Comparison of ENCODE assay signal across 11 cellular contexts in the genomic region with DNA sequence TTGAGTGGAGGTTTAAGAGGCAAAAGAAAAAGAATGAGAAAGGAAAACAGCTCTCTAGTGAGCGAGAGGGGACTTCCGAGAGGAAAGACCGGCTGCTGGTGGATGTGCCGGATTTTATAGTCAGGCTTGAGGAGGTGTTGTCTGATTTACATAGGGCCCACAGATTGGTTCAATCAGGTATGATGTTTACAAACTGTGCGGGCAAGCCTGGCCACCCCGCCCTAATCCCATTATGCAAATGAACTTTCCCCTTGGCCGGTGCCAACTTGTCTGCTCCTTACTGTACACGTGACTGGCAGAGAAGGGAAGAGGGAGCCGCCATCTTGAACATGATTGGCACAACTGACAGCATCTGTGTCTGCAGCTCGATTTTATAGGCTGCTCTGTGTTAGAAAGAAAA. TPM values are rescaled to one million over a fixed set of nuclear protein-coding genes. Genes with fewer than 3 reads are reported as not detected.
A peak's percentile ranks its signal among the peaks of the same experiment; 100 is the strongest.
DNase-seq lines count a peak whose midpoint lies in the region; ATAC-seq and TF ChIP-seq lines count a peak whose summit lies in the region.
"Had no signal": no experiment of that assay in that cellular context is flagged by ENCODE, and none has a peak within 500 bp of the region (broad histone marks: within the 10 kb centered on the region; RNA-seq: fewer than 3 reads in every experiment).

No MANE protein-coding gene starts in this region.

- H3K4me2 ChIP-seq in GM23248 (ENCODE audit: unreplicated experiment) = no peak overlapping the region

- peaks cover 14% of the 10 kb centered on the region for H3K27me3 Mint-ChIP-seq in activated naive CD8-positive, alpha-beta T cell treated with anti-CD3 and anti-CD28 coated beads, Interleukin-2, amount 50 U/mL, for 24 hours

- no peak for TF ChIP-seq CTCF in prostate gland (IDR thresholded peaks at IDR 0.05)

- no peak overlapping the region for H3K9ac ChIP-seq in GM23248
- H3K9ac ChIP-seq in adipocyte (ENCODE audit: low read length) = no peak overlapping the region

- H3K4me3 Mint-ChIP-seq in activated naive CD8-positive, alpha-beta T cell treated with anti-CD3 and anti-CD28 coated beads, Interleukin-2, amount 50 U/mL, for 24 hours = no peak overlapping the region
- H3K4me3 Mint-ChIP-seq: activated T-cell treated with anti-CD3 and anti-CD28 coated beads, Interleukin-2, amount 50 U/mL, for 4 hours; T-cell had no signal

- no peaks in the 10 kb centered on the region for H3K4me1 ChIP-seq in GM23248 (ENCODE audit: insufficient read depth)
- no peaks in the 10 kb centered on the region for H3K4me1 ChIP-seq in adipocyte (ENCODE audit: control insufficient read depth, insufficient read depth, low read length)
- H3K4me1 ChIP-seq in prostate gland (replicated peaks) = no peaks in the 10 kb centered on the region

- intact Hi-C loops in prostate gland (cut with DNase I) = no loop called here

- no peaks in the 10 kb centered on the region for H3F3A ChIP-seq in GM23248 (ENCODE audit: insufficient read depth)

- H3K36me3 ChIP-seq in GM23248 (ENCODE audit: low read depth) (no peaks in the 10 kb centered on the region), adipocyte (ENCODE audit: control insufficient read depth, insufficient read depth, low read length, severe bottlenecking) (no peaks in the 10 kb centered on the region), prostate gland (no peaks in the 10 kb centered on the region)

- H3K27me3 ChIP-seq in GM23248 (replicated peaks; ENCODE audit: insufficient read depth) (no peaks in the 10 kb centered on the region; the same call in 1 of the 2 replicates), adipocyte (replicated peaks; ENCODE audit: control insufficient read depth, insufficient read depth, low read length) (peaks cover 50% of the 10 kb centered on the region), prostate gland (replicated peaks; ENCODE audit: insufficient read depth) (no peaks in the 10 kb centered on the region)

- peak; percentile 10 for DNase-seq in GM23248
- peak; percentile 99 for DNase-seq in NCI-H2196 treated with DMSO at 0.1 percent for 48 hours (lab: John Stamatoyannopoulos, UW; ENCODE audit: unreplicated experiment)
- peak; percentile 17 for DNase-seq in adipocyte (ENCODE audit: low read depth)
- DNase-seq in prostate gland (ENCODE audit: low spot score) = peak; percentile 49
- no peak for DNase-seq in activated naive CD8-positive, alpha-beta T cell treated with anti-CD3 and anti-CD28 coated beads, Interleukin-2, amount 50 U/mL, for 24 hours
- DNase-seq in activated naive CD4-positive, alpha-beta T cell treated with anti-CD3 and anti-CD28 coated beads, Interleukin-2, amount 50 U/mL, for 16 hours = no peak
- DNase-seq in G401 (ENCODE audit: low spot score) = no peak
- DNase-seq: activated T-cell treated with anti-CD3 and anti-CD28 coated beads, Interleukin-2, amount 50 U/mL, for 4 hours; T-cell had no signal

- no peaks in the 10 kb centered on the region for H4K20me1 ChIP-seq in GM23248 (ENCODE audit: insufficient read depth)

- WGBS in GM23248 (ENCODE audit: low coverage in 1 of 2, low lambda C conversion rate in 2 of 2, missing lambda C conversion rate in 2 of 2), 2 experiments = 10 to 11% methylated on average over 10 of the region's 10 CpGs
- 20% methylated on average over 10 of the region's 10 CpGs for WGBS in prostate gland

- H3K79me2 ChIP-seq in GM23248 (ENCODE audit: insufficient read depth) = no peaks in the 10 kb centered on the region

- H3K9me2 ChIP-seq in GM23248 (ENCODE audit: insufficient read depth) = no peaks in the 10 kb centered on the region

- no peaks in the 10 kb centered on the region for H3K9me3 ChIP-seq in GM23248 (ENCODE audit: low read depth)
- H3K9me3 ChIP-seq in adipocyte (ENCODE audit: control insufficient read depth, low read length) = peaks cover 12% of the 10 kb centered on the region
- no peaks in the 10 kb centered on the region for H3K9me3 ChIP-seq in prostate gland

- no peak overlapping the region for H3K27ac Mint-ChIP-seq in activated naive CD8-positive, alpha-beta T cell treated with anti-CD3 and anti-CD28 coated beads, Interleukin-2, amount 50 U/mL, for 24 hours
- H3K27ac Mint-ChIP-seq: T-cell had no signal

- H3K36me3 Mint-ChIP-seq in activated naive CD8-positive, alpha-beta T cell treated with anti-CD3 and anti-CD28 coated beads, Interleukin-2, amount 50 U/mL, for 24 hours (ENCODE audit: low read depth) = no peaks in the 10 kb centered on the region
- H3K36me3 Mint-ChIP-seq: T-cell had no signal

- in situ Hi-C loops in GM23248 (cut with MboI) (no loop called here), G401 (cut with HindIII; ENCODE audit: low sequenced_read_pairs) (no loop called here)

- H3K27ac ChIP-seq in GM23248 (no peak overlapping the region), prostate gland (no peak overlapping the region)
- H3K27ac ChIP-seq: dorsolateral prefrontal cortex had no signal

- peaks cover 3% of the 10 kb centered on the region for H3K9me3 Mint-ChIP-seq in activated naive CD8-positive, alpha-beta T cell treated with anti-CD3 and anti-CD28 coated beads, Interleukin-2, amount 50 U/mL, for 24 hours
- H3K9me3 Mint-ChIP-seq: activated T-cell treated with anti-CD3 and anti-CD28 coated beads, Interleukin-2, amount 50 U/mL, for 4 hours had no signal

- H2AFZ ChIP-seq in GM23248 = 0 out of 2 replicates have a peak overlapping the region, but pooled peaks have one; percentile 41

- H3K4me3 ChIP-seq in GM23248 = no peak overlapping the region
- peak overlapping the region; percentile 24 for H3K4me3 ChIP-seq in adipocyte (ENCODE audit: low read length)
- H3K4me3 ChIP-seq in prostate gland = no peak overlapping the region

- no peaks in the 10 kb centered on the region for H3K4me1 Mint-ChIP-seq in activated naive CD8-positive, alpha-beta T cell treated with anti-CD3 and anti-CD28 coated beads, Interleukin-2, amount 50 U/mL, for 24 hours

- ATAC-seq in activated naive CD8-positive, alpha-beta T cell treated with anti-CD3 and anti-CD28 coated beads, Interleukin-2, amount 50 U/mL, for 24 hours = no peak
- ATAC-seq in HG03521 (IDR thresholded peaks at IDR 0.05; ENCODE audit: unreplicated experiment) = no peak
- ATAC-seq: activated T-cell treated with anti-CD3 and anti-CD28 coated beads, Interleukin-2, amount 50 U/mL, for 4 hours; T-cell had no signal

- TF ChIP-seq POLR2A in prostate gland (IDR thresholded peaks at IDR 0.05) = no peak

RNA-seq across cellular contexts. Expression of a gene that starts 44.7 kb away (rescaled TPM):
- 19.0 and 23.0 TPM in 2 replicates for total RNA-seq in GM23248 (2014; rRNA removed; shearing (Covaris generic))
- polyA plus RNA-seq in GM23248 (2016; fragmentation: Nextera tagmentation; extraction: Ambion mirVana) = 8.0 and 8.8 TPM in 2 replicates
- total RNA-seq in prostate gland = 10 to 100 TPM; 39.6 to 93.6 TPM
- total RNA-seq in G401 (2014; rRNA removed; shearing (Covaris generic)) = 9.6 and 13.2 TPM in 2 replicates

RNA-seq across cellular contexts. Expression of a gene that starts 58.4 kb away (rescaled TPM):
- 27.2 and 36.5 TPM in 2 replicates for total RNA-seq in GM23248 (2014; rRNA removed; shearing (Covaris generic))
- 26.9 and 31.1 TPM in 2 replicates for polyA plus RNA-seq in GM23248 (2016; fragmentation: Nextera tagmentation; extraction: Ambion mirVana)
- total RNA-seq in prostate gland = 10 to 100 TPM; 25.9 to 49.6 TPM
- total RNA-seq in G401 (2014; rRNA removed; shearing (Covaris generic)) = 38.4 and 39.1 TPM in 2 replicates

Comparison
In these comparisons a context has a peak if more than half of its experiments do, and no peak if none do; other contexts are left out.
1. DNase-seq: peak in GM23248 (single experiment), NCI-H2196 treated with DMSO at 0.1 percent for 48 hours (single experiment), adipocyte (single experiment) and prostate gland (single experiment); none in activated naive CD8-positive, alpha-beta T cell treated with anti-CD3 and anti-CD28 coated beads, Interleukin-2, amount 50 U/mL, for 24 hours (single experiment), activated naive CD4-positive, alpha-beta T cell treated with anti-CD3 and anti-CD28 coated beads, Interleukin-2, amount 50 U/mL, for 16 hours (single experiment) and G401 (single experiment).